In the genomic region with DNA sequence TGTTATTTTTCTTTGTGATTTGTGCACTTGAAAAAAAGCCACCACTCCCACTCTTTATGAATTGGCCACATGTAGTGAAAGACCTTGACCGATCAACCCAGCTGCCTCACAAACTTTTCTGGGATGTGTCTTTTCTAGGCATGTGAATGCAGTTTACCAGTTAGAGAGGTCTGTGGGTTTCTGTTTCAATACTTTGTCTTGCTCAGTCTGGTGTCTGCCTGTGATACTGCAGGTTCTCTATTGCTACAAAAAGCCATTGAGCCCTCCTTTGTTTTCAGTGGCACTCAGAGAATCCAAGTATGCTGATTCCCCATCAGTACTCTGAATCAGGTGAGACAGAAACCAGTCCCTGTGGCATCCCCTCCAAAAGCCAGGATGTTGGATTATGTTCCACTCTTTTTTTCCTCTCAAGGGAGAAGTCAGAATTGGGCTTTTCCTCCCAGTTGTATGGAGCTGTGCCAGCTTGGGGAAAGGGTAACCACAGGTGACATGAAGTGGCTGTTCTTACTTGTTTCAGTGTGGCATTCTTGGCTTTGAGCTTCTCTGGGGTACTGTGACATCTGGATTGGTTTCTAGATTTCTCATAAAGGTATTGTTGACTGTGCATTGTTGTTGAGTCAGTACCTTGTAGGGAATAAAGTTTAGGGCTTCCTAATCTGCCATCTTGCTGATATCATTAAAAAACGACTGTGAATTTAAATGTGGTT, we compare ENCODE assay signal across 23 cellular contexts. TPM values are rescaled to one million over a fixed set of nuclear protein-coding genes. Genes with fewer than 3 reads are reported as not detected.
DNase-seq lines count a peak whose midpoint lies in the region; ATAC-seq and TF ChIP-seq lines count a peak whose summit lies in the region.
"Had no signal": no experiment of that assay in that cellular context is flagged by ENCODE, and none has a peak within 500 bp of the region (broad histone marks: within the 10 kb centered on the region; RNA-seq: fewer than 3 reads in every experiment).

No MANE protein-coding gene starts in this region.

- H3K4me1 ChIP-seq in KMS-11 (ENCODE audit: low read depth, poor library complexity, severe bottlenecking): peaks cover 38% of the 10 kb centered on the region
- no peaks in the 10 kb centered on the region for H3K4me1 ChIP-seq in trophoblast cell (ENCODE audit: control insufficient read depth in 1 of 2, insufficient read depth in 2 of 2, low read length in 2 of 2)
- H3K4me1 ChIP-seq in naive thymus-derived CD4-positive, alpha-beta T cell (ENCODE audit: control insufficient read depth in 2 of 2, insufficient read depth in 2 of 2, low read length in 2 of 2): no peaks in the 10 kb centered on the region
- H3K4me1 ChIP-seq: A549; BLaER1 treated with 17β-estradiol and CSF1 and Interleukin-3, amounts not matched to agents 10 nM and 100 nM had no signal

- H4K91ac ChIP-seq in trophoblast cell (ENCODE audit: low read depth, low read length): no peak overlapping the region

- H4K8ac ChIP-seq in trophoblast cell (ENCODE audit: low read depth, low read length): no peak overlapping the region

- H3K36me3 ChIP-seq in KMS-11 (ENCODE audit: insufficient read depth): no peaks in the 10 kb centered on the region
- no peaks in the 10 kb centered on the region for H3K36me3 ChIP-seq in trophoblast cell (ENCODE audit: control insufficient read depth in 1 of 2, insufficient read depth in 2 of 2, low read length in 2 of 2)
- H3K36me3 ChIP-seq in naive thymus-derived CD4-positive, alpha-beta T cell (ENCODE audit: control insufficient read depth in 2 of 3, insufficient read depth in 3 of 3, low read length in 3 of 3): no peaks in the 10 kb centered on the region

- H4K12ac ChIP-seq in trophoblast cell (ENCODE audit: low read depth, low read length): no peak overlapping the region

- H3K27me3 ChIP-seq in KMS-11 (ENCODE audit: insufficient read depth, low read depth) (no peaks in the 10 kb centered on the region), trophoblast cell (ENCODE audit: insufficient read depth, low read length) (no peaks in the 10 kb centered on the region)
- H3K27me3 ChIP-seq in naive thymus-derived CD4-positive, alpha-beta T cell (ENCODE audit: control insufficient read depth in 2 of 2, insufficient read depth in 2 of 2, low read length in 2 of 2): no peaks in the 10 kb centered on the region
- H3K27me3 ChIP-seq: BLaER1 treated with 17β-estradiol and CSF1 and Interleukin-3, amounts not matched to agents 10 nM and 100 nM had no signal

- DNase-seq in NCI-H2029 treated with DMSO at 0.1 percent for 48 hours (lab: John Stamatoyannopoulos, UW) (peak; percentile 17), NCI-H2171 (lab: John Stamatoyannopoulos, UW) (peak; percentile 11), trophoblast cell (no peak), medulla oblongata (ENCODE audit: extremely low spot score) (no peak)
- DNase-seq in stimulated activated naive CD8-positive, alpha-beta T cell treated with anti-CD3 and anti-CD28 coated beads, Interleukin-15, Interleukin-2, amounts not matched to agents 100 U/mL and 50 U/mL, for 24 hours: no peak
- DNase-seq in naive thymus-derived CD4-positive, alpha-beta T cell: no peak
- DNase-seq: AML-193; CD4-positive, alpha-beta T cell; DMS53; GF-D8; NCI-H1417; NCI-H1694; NCI-H446; NCI-H524 treated with DMSO at 0.1 percent for 48 hours; NCI-H82; SHP77 had no signal

- no peaks in the 10 kb centered on the region for H3K79me1 ChIP-seq in trophoblast cell (ENCODE audit: low read length)

- POLR2A ChIA-PET in naive thymus-derived CD4-positive, alpha-beta T cell (lab: Charles Lee): no interaction called here

- no peak overlapping the region for H3K27ac Mint-ChIP-seq in naive thymus-derived CD4-positive, alpha-beta T cell
- H3K27ac Mint-ChIP-seq: CD4-positive, alpha-beta T cell had no signal

- no peak overlapping the region for H3K14ac ChIP-seq in trophoblast cell (ENCODE audit: low read length)

- no peak overlapping the region for H2AK5ac ChIP-seq in trophoblast cell (ENCODE audit: low read length)

- H3K4me2 ChIP-seq in KMS-11: peak overlapping the region; percentile 55
- no peak overlapping the region for H3K4me2 ChIP-seq in trophoblast cell (ENCODE audit: low read length)
- H3K4me2 ChIP-seq: A549; BLaER1 treated with 17β-estradiol and CSF1 and Interleukin-3, amounts not matched to agents 10 nM and 100 nM had no signal

- no peaks in the 10 kb centered on the region for H4K20me1 ChIP-seq in KMS-11 (ENCODE audit: insufficient read depth)
- H4K20me1 ChIP-seq: BLaER1 treated with 17β-estradiol and CSF1 and Interleukin-3, amounts not matched to agents 10 nM and 100 nM had no signal

- H3K4me3 Mint-ChIP-seq in naive thymus-derived CD4-positive, alpha-beta T cell: no peak overlapping the region
- H3K4me3 Mint-ChIP-seq: CD4-positive, alpha-beta T cell had no signal

- intact Hi-C loops in naive thymus-derived CD4-positive, alpha-beta T cell (cut with micrococcal nuclease): no loop called here

- H3K36me3 Mint-ChIP-seq in naive thymus-derived CD4-positive, alpha-beta T cell: peaks cover 4 to 20% (median 10%) of the 10 kb centered on the region in 5 donors

- H2BK120ac ChIP-seq in trophoblast cell (ENCODE audit: insufficient read depth, low read length, poor library complexity): no peak overlapping the region

- peaks cover 2% of the 10 kb centered on the region for H3K9me3 ChIP-seq in trophoblast cell (ENCODE audit: insufficient read depth, low read depth, low read length)
- peaks cover 0 to 24% (median 0%) of the 10 kb centered on the region in 3 experiments for H3K9me3 ChIP-seq in naive thymus-derived CD4-positive, alpha-beta T cell (ENCODE audit: control insufficient read depth in 2 of 3, low read length in 3 of 3)

- CTCF ChIA-PET in naive thymus-derived CD4-positive, alpha-beta T cell (lab: Charles Lee): no interaction called here

- no peak overlapping the region for H2BK12ac ChIP-seq in trophoblast cell (ENCODE audit: low read length)

- no CpG with 5 or more reads among the region's 2 CpGs for WGBS in trophoblast cell (ENCODE audit: extremely low coverage, insufficient coverage, insufficient read length)

- H3K23ac ChIP-seq in trophoblast cell (ENCODE audit: low read length): peak overlapping the region; percentile 3

- no peak overlapping the region for H2BK5ac ChIP-seq in trophoblast cell (ENCODE audit: low read depth, low read length, poor library complexity)

- no peak overlapping the region for H3K18ac ChIP-seq in trophoblast cell (ENCODE audit: low read length)

- H3K79me2 ChIP-seq in KMS-11 (ENCODE audit: insufficient read depth, low read depth) (no peaks in the 10 kb centered on the region), trophoblast cell (ENCODE audit: control insufficient read depth, insufficient read depth, low read length, poor library complexity) (no peaks in the 10 kb centered on the region)

- no peak overlapping the region; the same call in 1 of the 2 replicates for H3K9ac ChIP-seq in KMS-11
- H3K9ac ChIP-seq in trophoblast cell (ENCODE audit: low read length): no peak overlapping the region
- H3K9ac ChIP-seq: BLaER1 treated with 17β-estradiol and CSF1 and Interleukin-3, amounts not matched to agents 10 nM and 100 nM had no signal

- H2AFZ ChIP-seq in KMS-11 (ENCODE audit: low read depth) (peak overlapping the region; percentile 31; the same call in 1 of the 2 replicates), trophoblast cell (ENCODE audit: insufficient read depth, low read length, poor library complexity) (no peak overlapping the region)

- peaks cover 6 to 23% (median 14%) of the 10 kb centered on the region in 5 donors for H3K27me3 Mint-ChIP-seq in naive thymus-derived CD4-positive, alpha-beta T cell

- no peak for TF ChIP-seq CTCF in KMS-11 (conservative IDR thresholded peaks at IDR 0.05; ENCODE audit: low read depth, low read length)

- H3K27ac ChIP-seq in KMS-11: peak overlapping the region; percentile 76
- no peak overlapping the region for H3K27ac ChIP-seq in trophoblast cell (ENCODE audit: low read depth, low read length)
- no peak overlapping the region for H3K27ac ChIP-seq in naive thymus-derived CD4-positive, alpha-beta T cell (ENCODE audit: low read depth, low read length)
- H3K27ac ChIP-seq: A549; BLaER1 treated with 17β-estradiol and CSF1 and Interleukin-3, amounts not matched to agents 10 nM and 100 nM; HL-60; RWPE1 had no signal

- H3K4me3 ChIP-seq in KMS-11 (IDR thresholded peaks at IDR 0.05; ENCODE audit: insufficient read depth, low read depth, low read length) (no peak overlapping the region), trophoblast cell (ENCODE audit: low read depth, low read length) (no peak overlapping the region)
- no peak overlapping the region for H3K4me3 ChIP-seq in naive thymus-derived CD4-positive, alpha-beta T cell (ENCODE audit: low read length)
- H3K4me3 ChIP-seq: A549; BLaER1 treated with 17β-estradiol and CSF1 and Interleukin-3, amounts not matched to agents 10 nM and 100 nM had no signal

- no peaks in the 10 kb centered on the region for H3K4me1 Mint-ChIP-seq in naive thymus-derived CD4-positive, alpha-beta T cell

- no peak for ATAC-seq in stimulated activated naive CD8-positive, alpha-beta T cell treated with anti-CD3 and anti-CD28 coated beads, Interleukin-15, Interleukin-2, amounts not matched to agents 100 U/mL and 50 U/mL, for 24 hours
- no peak for ATAC-seq in naive thymus-derived CD4-positive, alpha-beta T cell
- ATAC-seq: A549, HepG2, Panc1 had no signal

- no peak overlapping the region for H3K4ac ChIP-seq in trophoblast cell (ENCODE audit: low read depth, low read length)

- peaks cover 0 to 77% (median 35%) of the 10 kb centered on the region in 11 donors for H3K9me3 Mint-ChIP-seq in naive thymus-derived CD4-positive, alpha-beta T cell

RNA-seq across cellular contexts. Expression of a gene that starts 26.3 kb away (rescaled TPM):
- 10.1 and 10.4 TPM in 2 replicates for polyA plus RNA-seq in trophoblast cell (2013)
- 10 to 100 TPM in 4 of 5 experiments, 1 to 10 TPM in 1; 8.0 to 14.6 (median 11.6) TPM for total RNA-seq in naive thymus-derived CD4-positive, alpha-beta T cell
- 10 to 100 TPM in 1 of 2 donors, 1 to 10 TPM in 1; 8.2 to 12.8 TPM for polyA plus RNA-seq in naive thymus-derived CD4-positive, alpha-beta T cell

Comparison
In these comparisons a context has a peak if more than half of its experiments do, and no peak if none do; other contexts are left out.
1. DNase-seq: peak in NCI-H2029 treated with DMSO at 0.1 percent for 48 hours (single experiment) and NCI-H2171 (single experiment); none in trophoblast cell (0 of 2), stimulated activated naive CD8-positive, alpha-beta T cell treated with anti-CD3 and anti-CD28 coated beads, Interleukin-15, Interleukin-2, amounts not matched to agents 100 U/mL and 50 U/mL, for 24 hours (single experiment), medulla oblongata (single experiment) and naive thymus-derived CD4-positive, alpha-beta T cell (0 of 9).